Comparison of ENCODE assay signal across 33 cellular contexts in genomic region chr4:1868293-1868692, GRCh38. TPM values are rescaled to one million over a fixed set of nuclear protein-coding genes. Genes with fewer than 3 reads are reported as not detected.
DNase-seq lines count a peak whose midpoint lies in the region; TF ChIP-seq lines count a peak whose summit lies in the region.
"Had no signal": no experiment of that assay in that cellular context is flagged by ENCODE, and none has a peak within 500 bp of the region (broad histone marks: within the 10 kb centered on the region; RNA-seq: fewer than 3 reads in every experiment).

No MANE protein-coding gene starts in this region.

- CTCF ChIA-PET in Caco-2 (lab: Charles Lee) = interaction anchor here (0.6 to 1.2 kb wide), 5 partner anchors 8 to 518 kb away, joined by 3 to 10 read pairs (median 4); no protein-coding TSS in a partner anchor
- CTCF ChIA-PET in activated CD4-positive, alpha-beta memory T cell treated with anti-CD3 and anti-CD28 coated beads, Interleukin-2, amount 10 ng/mL, durations not matched to agents 7 days and 5 days (lab: Charles Lee) = interaction anchor here (1.2 kb wide), 1 partner anchor 31 kb away, joined by 5 read pairs; no protein-coding TSS in a partner anchor

- H3K4me1 ChIP-seq in Caco-2 = peaks cover 58% of the 10 kb centered on the region
- H3K4me1 ChIP-seq in transverse colon = peaks cover 12 to 43% (median 35%) of the 10 kb centered on the region in 4 donors
- H3K4me1 ChIP-seq: uterus had no signal

- H3K4me1 Mint-ChIP-seq in Caco-2 (ENCODE audit: low read depth, unreplicated experiment) = peaks cover 24% of the 10 kb centered on the region
- H3K4me1 Mint-ChIP-seq in activated CD4-positive, alpha-beta memory T cell treated with anti-CD3 and anti-CD28 coated beads, Interleukin-2, amount 10 ng/mL, durations not matched to agents 7 days and 5 days = peaks cover 27% of the 10 kb centered on the region

- no peaks in the 10 kb centered on the region for H3K27me3 Mint-ChIP-seq in Caco-2 (ENCODE audit: insufficient read depth, unreplicated experiment)
- H3K27me3 Mint-ChIP-seq in activated CD4-positive, alpha-beta memory T cell treated with anti-CD3 and anti-CD28 coated beads, Interleukin-2, amount 10 ng/mL, durations not matched to agents 7 days and 5 days = no peaks in the 10 kb centered on the region
- H3K27me3 Mint-ChIP-seq: natural killer cell treated with Interleukin-12 subunit alpha and Interleukin-12 subunit beta and Interleukin-15 and Interleukin-18, amount 100 ng/mL, for 72 hours; T-helper 17 cell had no signal

- 40 to 51% methylated on average over 1 to 5 of the region's 5 CpGs for WGBS in transverse colon (ENCODE audit: low coverage in 1 of 2), 2 donors

- H3K9me3 ChIP-seq in Caco-2 = no peaks in the 10 kb centered on the region
- H3K9me3 ChIP-seq in transverse colon = no peaks in the 10 kb centered on the region
- H3K9me3 ChIP-seq: BLaER1 treated with 17β-estradiol and CSF1 and Interleukin-3, amounts not matched to agents 10 nM and 100 nM; lower lobe of right lung; MG63; pancreas; thoracic aorta; uterus had no signal

- in situ Hi-C loops in transverse colon (cut with MboI; ENCODE audit: low pct_ligation_motif_present in 1 of 4, low pct_unique_long_range_greater_than_20kb in 1 of 4, low sequenced_read_pairs in 3 of 4) = no loop called here

- H3K36me3 Mint-ChIP-seq in Caco-2 (ENCODE audit: insufficient read depth, unreplicated experiment) = peaks cover 13% of the 10 kb centered on the region
- peaks cover 10% of the 10 kb centered on the region for H3K36me3 Mint-ChIP-seq in activated CD4-positive, alpha-beta memory T cell treated with anti-CD3 and anti-CD28 coated beads, Interleukin-2, amount 10 ng/mL, durations not matched to agents 7 days and 5 days (ENCODE audit: low read depth)

- no peak for TF ChIP-seq EP300 in transverse colon (IDR thresholded peaks at IDR 0.05; ENCODE audit: low read depth)

- BruUV-seq in Caco-2 (replicated peaks; lab: Mats Ljungman, UMichigan) = no TSS peak

- H3K36me3 ChIP-seq in Caco-2 (ENCODE audit: control insufficient read depth, insufficient read depth, low read length) (no peaks in the 10 kb centered on the region), transverse colon (no peaks in the 10 kb centered on the region)
- H3K36me3 ChIP-seq: BLaER1 treated with 17β-estradiol and CSF1 and Interleukin-3, amounts not matched to agents 10 nM and 100 nM; lower lobe of right lung; MG63; pancreas; thoracic aorta; uterus had no signal

- TF ChIP-seq POLR2A in transverse colon (IDR thresholded peaks at IDR 0.05) = peak; percentile 48

- H3K4me3 ChIP-seq in Caco-2 (ENCODE audit: low read depth, low read length) (no peak overlapping the region), transverse colon (no peak overlapping the region)
- H3K4me3 ChIP-seq: BLaER1 treated with 17β-estradiol and CSF1 and Interleukin-3, amounts not matched to agents 10 nM and 100 nM; lower lobe of right lung; MG63; pancreas; skin epidermis; thoracic aorta; uterus had no signal

- POLR2A ChIA-PET in Caco-2 (lab: Charles Lee) = interaction anchor here (0.6 to 0.9 kb wide), 4 partner anchors 13 to 1265 kb away, joined by 3 to 11 read pairs (median 7); partner anchors contain the start of gene TMEM175
- POLR2A ChIA-PET in activated CD4-positive, alpha-beta memory T cell treated with anti-CD3 and anti-CD28 coated beads, Interleukin-2, amount 10 ng/mL, durations not matched to agents 7 days and 5 days (lab: Charles Lee) = interaction anchor here (1.0 to 4.6 kb wide), 2 partner anchors 8 to 11 kb away, joined by 3 to 27 read pairs; partner anchors contain the start of gene LETM1

- TF ChIP-seq CTCF in Caco-2 (IDR thresholded peaks at IDR 0.05; ENCODE audit: insufficient read depth in 1 of 2, low read depth in 1 of 2, low read length in 1 of 2, severe bottlenecking in 1 of 2, unreplicated experiment in 1 of 2) = no peak
- no peak for TF ChIP-seq CTCF in transverse colon (IDR thresholded peaks at IDR 0.05)

- peak overlapping the region; percentile 76 for H3K27ac Mint-ChIP-seq in Caco-2 (ENCODE audit: unreplicated experiment)
- no peak overlapping the region for H3K27ac Mint-ChIP-seq in activated CD4-positive, alpha-beta memory T cell treated with anti-CD3 and anti-CD28 coated beads, Interleukin-2, amount 10 ng/mL, durations not matched to agents 7 days and 5 days
- H3K27ac Mint-ChIP-seq: activated T-cell treated with anti-CD3 and anti-CD28 coated beads, Interleukin-2, amount 50 U/mL, for 72 hours; dendritic cell treated with granulocyte-macrophage colony-stimulating factor and Interleukin-4, amounts not matched to agents 40 ng/mL and 50 ng/mL, for 4 days; endodermal cell; natural killer cell treated with Interleukin-12 subunit alpha and Interleukin-12 subunit beta and Interleukin-15 and Interleukin-18, amount 100 ng/mL, for 72 hours; T-helper 17 cell had no signal

- H3K27me3 ChIP-seq in Caco-2 (replicated peaks; ENCODE audit: control insufficient read depth, insufficient read depth, low read length) (no peaks in the 10 kb centered on the region), transverse colon (peaks cover 24% of the 10 kb centered on the region)
- H3K27me3 ChIP-seq: BLaER1 treated with 17β-estradiol and CSF1 and Interleukin-3, amounts not matched to agents 10 nM and 100 nM; MG63; pancreas had no signal

- peak overlapping the region; percentile 54 for H3K4me3 Mint-ChIP-seq in Caco-2 (ENCODE audit: unreplicated experiment)
- no peak overlapping the region for H3K4me3 Mint-ChIP-seq in activated CD4-positive, alpha-beta memory T cell treated with anti-CD3 and anti-CD28 coated beads, Interleukin-2, amount 10 ng/mL, durations not matched to agents 7 days and 5 days
- H3K4me3 Mint-ChIP-seq: dendritic cell treated with granulocyte-macrophage colony-stimulating factor and Interleukin-4, amounts not matched to agents 40 ng/mL and 50 ng/mL, for 4 days; endodermal cell; natural killer cell treated with Interleukin-12 subunit alpha and Interleukin-12 subunit beta and Interleukin-15 and Interleukin-18, amount 100 ng/mL, for 72 hours; T-helper 17 cell had no signal

- H3K27ac ChIP-seq in transverse colon = peak overlapping the region; percentile 100
- H3K27ac ChIP-seq: BLaER1 treated with 17β-estradiol and CSF1 and Interleukin-3, amounts not matched to agents 10 nM and 100 nM; lower lobe of right lung; skin epidermis; thoracic aorta; uterus had no signal

- intact Hi-C loops in Caco-2 (cut with micrococcal nuclease; ENCODE audit: unreplicated experiment) (loop anchor here (1.0 kb wide), 1 partner anchor 12 kb away; the partner anchor contains the start of gene LETM1), transverse colon (cut with DNase I; ENCODE audit: low total_unique reads) (no loop called here)

- no peaks in the 10 kb centered on the region for H3K9me3 Mint-ChIP-seq in Caco-2 (ENCODE audit: unreplicated experiment)
- H3K9me3 Mint-ChIP-seq in activated CD4-positive, alpha-beta memory T cell treated with anti-CD3 and anti-CD28 coated beads, Interleukin-2, amount 10 ng/mL, durations not matched to agents 7 days and 5 days = no peaks in the 10 kb centered on the region
- H3K9me3 Mint-ChIP-seq: activated T-cell treated with anti-CD3 and anti-CD28 coated beads, Interleukin-2, amount 50 U/mL, for 72 hours; dendritic cell treated with granulocyte-macrophage colony-stimulating factor and Interleukin-4, amounts not matched to agents 40 ng/mL and 50 ng/mL, for 4 days; endodermal cell; natural killer cell treated with Interleukin-12 subunit alpha and Interleukin-12 subunit beta and Interleukin-15 and Interleukin-18, amount 100 ng/mL, for 72 hours had no signal

- DNase-seq in Caco-2 = peak; percentile 60 to 71
- peak; percentile 54 for DNase-seq in SW480 (ENCODE audit: low spot score)
- DNase-seq in mucosa of gallbladder (ENCODE audit: low spot score) = peak; percentile 56
- DNase-seq in transverse colon = peak; percentile 72
- no peak for DNase-seq in activated CD4-positive, alpha-beta memory T cell treated with anti-CD3 and anti-CD28 coated beads, Interleukin-2, amount 10 ng/mL, durations not matched to agents 7 days and 5 days
- no peak for DNase-seq in SK-N-DZ (ENCODE audit: low spot score)
- no peak for DNase-seq in NCI-H146 (lab: John Stamatoyannopoulos, UW)
- DNase-seq: activated CD4-positive, alpha-beta T cell treated with anti-CD3 and anti-CD28 coated beads, Interleukin-2, amount 50 U/mL, for 48 hours; activated CD4-positive, CD25-positive, alpha-beta regulatory T cell treated with anti-CD3 and anti-CD28 coated beads, Interleukin-2, amount 50 U/mL, for 72 hours; activated naive CD4-positive, alpha-beta T cell treated with Interleukin-2 at 50 U/mL for 16 hours; activated T-cell treated with anti-CD3 and anti-CD28 coated beads, Interleukin-2, amount 50 U/mL, for 72 hours; caudate nucleus; DMS79; endodermal cell; KBM-7; lower lobe of right lung; MG63; midbrain; NCI-H1105 treated with DMSO at 0.1 percent for 48 hours; NCI-H2081 treated with DMSO at 0.1 percent for 48 hours; NCI-H226; NCI-H69; PC-3; retina; stimulated activated naive CD8-positive, alpha-beta T cell treated with anti-CD3 and anti-CD28 coated beads, Interleukin-15, Interleukin-2, amounts not matched to agents 100 U/mL and 50 U/mL, for 24 hours; T-helper 17 cell; uterus had no signal

RNA-seq across cellular contexts. Expression of gene NSD2, which starts 2.9 kb away (rescaled TPM):
- total RNA-seq in Caco-2 (2022) = 113 and 122 TPM in 2 replicates
- total RNA-seq in mucosa of gallbladder = 45.9 TPM
- total RNA-seq in transverse colon = 100 to 1,000 TPM in 3 of 4 donors, 10 to 100 TPM in 1; 78.4 to 591 (median 158) TPM
- 100 to 1,000 TPM; 235 to 248 TPM for total RNA-seq in activated CD4-positive, alpha-beta memory T cell treated with anti-CD3 and anti-CD28 coated beads, Interleukin-2, amount 10 ng/mL, durations not matched to agents 7 days and 5 days
- 53.6 and 63.8 TPM in 2 replicates for polyA plus RNA-seq in SK-N-DZ (2014; cell fraction: cytosol; rRNA removed)
- polyA plus RNA-seq in SK-N-DZ (2014; cell fraction: nucleus; rRNA removed) = 79.0 and 124 TPM in 2 replicates

RNA-seq across cellular contexts. Expression of gene LETM1, which starts 12.3 kb away (rescaled TPM):
- total RNA-seq in Caco-2 (2022) (63.9 and 68.9 TPM in 2 replicates), mucosa of gallbladder (45.0 TPM), transverse colon (100 to 1,000 TPM; 173 to 469 (median 243) TPM)
- total RNA-seq in activated CD4-positive, alpha-beta memory T cell treated with anti-CD3 and anti-CD28 coated beads, Interleukin-2, amount 10 ng/mL, durations not matched to agents 7 days and 5 days = 10 to 100 TPM; 36.6 to 39.3 TPM
- polyA plus RNA-seq in SK-N-DZ (2014; cell fraction: cytosol; rRNA removed) = 19.3 and 21.5 TPM in 2 replicates
- polyA plus RNA-seq in SK-N-DZ (2014; cell fraction: nucleus; rRNA removed) = 69.2 and 77.3 TPM in 2 replicates

Comparison
In these comparisons a context has a peak if more than half of its experiments do, and no peak if none do; other contexts are left out.
1. DNase-seq: peak in Caco-2 (2 of 2), SW480 (single experiment), mucosa of gallbladder (single experiment) and transverse colon (single experiment); none in activated CD4-positive, alpha-beta memory T cell treated with anti-CD3 and anti-CD28 coated beads, Interleukin-2, amount 10 ng/mL, durations not matched to agents 7 days and 5 days (single experiment), SK-N-DZ (single experiment) and NCI-H146 (single experiment).